1 cellular context compared by ENCODE assay signal in the genomic region with DNA sequence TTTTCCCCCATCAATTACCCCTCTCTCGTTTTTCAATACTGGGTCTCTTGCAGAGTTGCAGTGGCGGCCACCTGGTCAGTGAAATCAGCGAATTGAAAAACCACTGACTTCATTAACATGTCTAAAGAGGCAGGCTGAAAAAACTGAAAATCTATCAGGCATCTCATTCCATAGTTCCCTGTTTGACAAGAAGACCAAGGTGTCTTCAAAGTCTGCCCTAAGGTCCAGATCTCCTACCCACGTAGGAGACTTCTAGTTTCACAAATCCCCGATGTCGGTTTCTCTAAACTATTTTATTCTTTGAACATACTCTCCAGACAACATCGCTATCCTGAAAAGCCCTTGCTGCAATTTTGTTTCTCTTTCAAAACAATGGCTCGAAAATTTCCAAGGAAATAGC.
TF ChIP-seq lines count a peak whose summit lies in the region.

No MANE protein-coding gene starts in this region.

TF ChIP-seq in HepG2, 621 proteins besides CTCF, POLR2A, EP300 and RAD21 (continued from another document):
- TF ChIP-seq, protein P1, sequence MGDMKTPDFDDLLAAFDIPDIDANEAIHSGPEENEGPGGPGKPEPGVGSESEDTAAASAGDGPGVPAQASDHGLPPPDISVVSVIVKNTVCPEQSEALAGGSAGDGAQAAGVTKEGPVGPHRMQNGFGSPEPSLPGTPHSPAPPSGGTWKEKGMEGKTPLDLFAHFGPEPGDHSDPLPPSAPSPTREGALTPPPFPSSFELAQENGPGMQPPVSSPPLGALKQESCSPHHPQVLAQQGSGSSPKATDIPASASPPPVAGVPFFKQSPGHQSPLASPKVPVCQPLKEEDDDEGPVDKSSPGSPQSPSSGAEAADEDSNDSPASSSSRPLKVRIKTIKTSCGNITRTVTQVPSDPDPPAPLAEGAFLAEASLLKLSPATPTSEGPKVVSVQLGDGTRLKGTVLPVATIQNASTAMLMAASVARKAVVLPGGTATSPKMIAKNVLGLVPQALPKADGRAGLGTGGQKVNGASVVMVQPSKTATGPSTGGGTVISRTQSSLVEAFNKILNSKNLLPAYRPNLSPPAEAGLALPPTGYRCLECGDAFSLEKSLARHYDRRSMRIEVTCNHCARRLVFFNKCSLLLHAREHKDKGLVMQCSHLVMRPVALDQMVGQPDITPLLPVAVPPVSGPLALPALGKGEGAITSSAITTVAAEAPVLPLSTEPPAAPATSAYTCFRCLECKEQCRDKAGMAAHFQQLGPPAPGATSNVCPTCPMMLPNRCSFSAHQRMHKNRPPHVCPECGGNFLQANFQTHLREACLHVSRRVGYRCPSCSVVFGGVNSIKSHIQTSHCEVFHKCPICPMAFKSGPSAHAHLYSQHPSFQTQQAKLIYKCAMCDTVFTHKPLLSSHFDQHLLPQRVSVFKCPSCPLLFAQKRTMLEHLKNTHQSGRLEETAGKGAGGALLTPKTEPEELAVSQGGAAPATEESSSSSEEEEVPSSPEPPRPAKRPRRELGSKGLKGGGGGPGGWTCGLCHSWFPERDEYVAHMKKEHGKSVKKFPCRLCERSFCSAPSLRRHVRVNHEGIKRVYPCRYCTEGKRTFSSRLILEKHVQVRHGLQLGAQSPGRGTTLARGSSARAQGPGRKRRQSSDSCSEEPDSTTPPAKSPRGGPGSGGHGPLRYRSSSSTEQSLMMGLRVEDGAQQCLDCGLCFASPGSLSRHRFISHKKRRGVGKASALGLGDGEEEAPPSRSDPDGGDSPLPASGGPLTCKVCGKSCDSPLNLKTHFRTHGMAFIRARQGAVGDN (CRISPR knock-in tag; IDR thresholded peaks at IDR 0.05), result no peak
- no peak for TF ChIP-seq AGO2 (optimal IDR thresholded peaks at IDR 0.05; ENCODE audit: low read depth, low read length)
- no peak for TF ChIP-seq KLF16 (CRISPR knock-in tag; IDR thresholded peaks at IDR 0.05)
- no peak for TF ChIP-seq ZNF207 (IDR thresholded peaks at IDR 0.05; ENCODE audit: borderline replicate concordance)
- TF ChIP-seq, protein P2, sequence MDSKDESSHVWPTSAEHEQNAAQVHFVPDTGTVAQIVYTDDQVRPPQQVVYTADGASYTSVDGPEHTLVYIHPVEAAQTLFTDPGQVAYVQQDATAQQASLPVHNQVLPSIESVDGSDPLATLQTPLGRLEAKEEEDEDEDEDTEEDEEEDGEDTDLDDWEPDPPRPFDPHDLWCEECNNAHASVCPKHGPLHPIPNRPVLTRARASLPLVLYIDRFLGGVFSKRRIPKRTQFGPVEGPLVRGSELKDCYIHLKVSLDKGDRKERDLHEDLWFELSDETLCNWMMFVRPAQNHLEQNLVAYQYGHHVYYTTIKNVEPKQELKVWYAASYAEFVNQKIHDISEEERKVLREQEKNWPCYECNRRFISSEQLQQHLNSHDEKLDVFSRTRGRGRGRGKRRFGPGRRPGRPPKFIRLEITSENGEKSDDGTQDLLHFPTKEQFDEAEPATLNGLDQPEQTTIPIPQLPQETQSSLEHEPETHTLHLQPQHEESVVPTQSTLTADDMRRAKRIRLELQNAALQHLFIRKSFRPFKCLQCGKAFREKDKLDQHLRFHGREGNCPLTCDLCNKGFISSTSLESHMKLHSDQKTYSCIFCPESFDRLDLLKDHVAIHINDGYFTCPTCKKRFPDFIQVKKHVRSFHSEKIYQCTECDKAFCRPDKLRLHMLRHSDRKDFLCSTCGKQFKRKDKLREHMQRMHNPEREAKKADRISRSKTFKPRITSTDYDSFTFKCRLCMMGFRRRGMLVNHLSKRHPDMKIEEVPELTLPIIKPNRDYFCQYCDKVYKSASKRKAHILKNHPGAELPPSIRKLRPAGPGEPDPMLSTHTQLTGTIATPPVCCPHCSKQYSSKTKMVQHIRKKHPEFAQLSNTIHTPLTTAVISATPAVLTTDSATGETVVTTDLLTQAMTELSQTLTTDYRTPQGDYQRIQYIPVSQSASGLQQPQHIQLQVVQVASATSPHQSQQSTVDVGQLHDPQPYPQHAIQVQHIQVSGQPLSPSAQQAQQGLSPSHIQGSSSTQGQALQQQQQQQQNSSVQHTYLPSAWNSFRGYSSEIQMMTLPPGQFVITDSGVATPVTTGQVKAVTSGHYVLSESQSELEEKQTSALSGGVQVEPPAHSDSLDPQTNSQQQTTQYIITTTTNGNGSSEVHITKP (CRISPR knock-in tag; IDR thresholded peaks at IDR 0.05; ENCODE audit: low read depth), result no peak
- TF ChIP-seq, protein P3, sequence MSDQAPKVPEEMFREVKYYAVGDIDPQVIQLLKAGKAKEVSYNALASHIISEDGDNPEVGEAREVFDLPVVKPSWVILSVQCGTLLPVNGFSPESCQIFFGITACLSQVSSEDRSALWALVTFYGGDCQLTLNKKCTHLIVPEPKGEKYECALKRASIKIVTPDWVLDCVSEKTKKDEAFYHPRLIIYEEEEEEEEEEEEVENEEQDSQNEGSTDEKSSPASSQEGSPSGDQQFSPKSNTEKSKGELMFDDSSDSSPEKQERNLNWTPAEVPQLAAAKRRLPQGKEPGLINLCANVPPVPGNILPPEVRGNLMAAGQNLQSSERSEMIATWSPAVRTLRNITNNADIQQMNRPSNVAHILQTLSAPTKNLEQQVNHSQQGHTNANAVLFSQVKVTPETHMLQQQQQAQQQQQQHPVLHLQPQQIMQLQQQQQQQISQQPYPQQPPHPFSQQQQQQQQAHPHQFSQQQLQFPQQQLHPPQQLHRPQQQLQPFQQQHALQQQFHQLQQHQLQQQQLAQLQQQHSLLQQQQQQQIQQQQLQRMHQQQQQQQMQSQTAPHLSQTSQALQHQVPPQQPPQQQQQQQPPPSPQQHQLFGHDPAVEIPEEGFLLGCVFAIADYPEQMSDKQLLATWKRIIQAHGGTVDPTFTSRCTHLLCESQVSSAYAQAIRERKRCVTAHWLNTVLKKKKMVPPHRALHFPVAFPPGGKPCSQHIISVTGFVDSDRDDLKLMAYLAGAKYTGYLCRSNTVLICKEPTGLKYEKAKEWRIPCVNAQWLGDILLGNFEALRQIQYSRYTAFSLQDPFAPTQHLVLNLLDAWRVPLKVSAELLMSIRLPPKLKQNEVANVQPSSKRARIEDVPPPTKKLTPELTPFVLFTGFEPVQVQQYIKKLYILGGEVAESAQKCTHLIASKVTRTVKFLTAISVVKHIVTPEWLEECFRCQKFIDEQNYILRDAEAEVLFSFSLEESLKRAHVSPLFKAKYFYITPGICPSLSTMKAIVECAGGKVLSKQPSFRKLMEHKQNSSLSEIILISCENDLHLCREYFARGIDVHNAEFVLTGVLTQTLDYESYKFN (CRISPR knock-in tag; conservative IDR thresholded peaks at IDR 0.05), result no peak
- 0 out of 2 replicates have a peak, but pooled peaks have one; percentile 19 for TF ChIP-seq NFIC (IDR thresholded peaks at IDR 0.05; ENCODE audit: low read length)
- TF ChIP-seq ZNF124 (CRISPR knock-in tag; IDR thresholded peaks at IDR 0.05), result 0 out of 2 replicates have a peak, but pooled peaks have one; percentile 22
- no peak for TF ChIP-seq KAT8 (CRISPR knock-in tag; IDR thresholded peaks at IDR 0.05)
- TF ChIP-seq ZNF850 (CRISPR knock-in tag; conservative IDR thresholded peaks at IDR 0.05), result 0 out of 2 replicates have a peak, but pooled peaks have one; percentile 70
- peak; percentile 25; the same call in 1 of the 2 replicates for TF ChIP-seq ZSCAN25 (CRISPR knock-in tag; IDR thresholded peaks at IDR 0.05)
- TF ChIP-seq, protein P4, sequence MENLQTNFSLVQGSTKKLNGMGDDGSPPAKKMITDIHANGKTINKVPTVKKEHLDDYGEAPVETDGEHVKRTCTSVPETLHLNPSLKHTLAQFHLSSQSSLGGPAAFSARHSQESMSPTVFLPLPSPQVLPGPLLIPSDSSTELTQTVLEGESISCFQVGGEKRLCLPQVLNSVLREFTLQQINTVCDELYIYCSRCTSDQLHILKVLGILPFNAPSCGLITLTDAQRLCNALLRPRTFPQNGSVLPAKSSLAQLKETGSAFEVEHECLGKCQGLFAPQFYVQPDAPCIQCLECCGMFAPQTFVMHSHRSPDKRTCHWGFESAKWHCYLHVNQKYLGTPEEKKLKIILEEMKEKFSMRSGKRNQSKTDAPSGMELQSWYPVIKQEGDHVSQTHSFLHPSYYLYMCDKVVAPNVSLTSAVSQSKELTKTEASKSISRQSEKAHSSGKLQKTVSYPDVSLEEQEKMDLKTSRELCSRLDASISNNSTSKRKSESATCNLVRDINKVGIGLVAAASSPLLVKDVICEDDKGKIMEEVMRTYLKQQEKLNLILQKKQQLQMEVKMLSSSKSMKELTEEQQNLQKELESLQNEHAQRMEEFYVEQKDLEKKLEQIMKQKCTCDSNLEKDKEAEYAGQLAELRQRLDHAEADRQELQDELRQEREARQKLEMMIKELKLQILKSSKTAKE (CRISPR knock-in tag; IDR thresholded peaks at IDR 0.05; ENCODE audit: borderline replicate concordance), result no peak
- TF ChIP-seq JDP2 (CRISPR knock-in tag; IDR thresholded peaks at IDR 0.05; ENCODE audit: borderline replicate concordance), result no peak
